8 cellular contexts compared by ENCODE assay signal in genomic region chr17:17783825-17784598, GRCh38. TPM values are rescaled to one million over a fixed set of nuclear protein-coding genes. Genes with fewer than 3 reads are reported as not detected.
DNase-seq lines count a peak whose midpoint lies in the region; ATAC-seq and TF ChIP-seq lines count a peak whose summit lies in the region.

No MANE protein-coding gene starts in this region.

- CTCF ChIA-PET in activated naive CD4-positive, alpha-beta T cell treated with anti-CD3 and anti-CD28 coated beads, Interleukin-2, amount 10 ng/mL, durations not matched to agents 7 days and 5 days (lab: Charles Lee), result interaction anchor here (0.8 to 1.4 kb wide), 4 partner anchors 8 to 102 kb away, joined by 3 to 4 read pairs (median 4); no protein-coding TSS in a partner anchor

- WGBS in ovary, 3 donors, result 11 to 20% (median 15%) methylated on average over 35 of the region's 35 CpGs

- peaks cover 18% of the 10 kb centered on the region for H3K4me1 ChIP-seq in ovary (ENCODE audit: insufficient read depth)

- no peaks in the 10 kb centered on the region for H3K27me3 ChIP-seq in ovary

- peak overlapping the region; percentile 50 for H3K4me3 ChIP-seq in ovary

- H3K4me1 Mint-ChIP-seq in activated naive CD4-positive, alpha-beta T cell treated with anti-CD3 and anti-CD28 coated beads, Interleukin-2, amount 10 ng/mL, durations not matched to agents 7 days and 5 days, result peaks cover 23% of the 10 kb centered on the region

- no peaks in the 10 kb centered on the region for H3K9me3 ChIP-seq in ovary

- H3K36me3 ChIP-seq in ovary, result no peaks in the 10 kb centered on the region

- H3K4me3 Mint-ChIP-seq in activated naive CD4-positive, alpha-beta T cell treated with anti-CD3 and anti-CD28 coated beads, Interleukin-2, amount 10 ng/mL, durations not matched to agents 7 days and 5 days, result peak overlapping the region; percentile 75

- no peak for TF ChIP-seq POLR2A in ovary (IDR thresholded peaks at IDR 0.05)

- TF ChIP-seq EP300 in ovary (IDR thresholded peaks at IDR 0.05), result no peak

- no peaks in the 10 kb centered on the region for H3K9me3 Mint-ChIP-seq in activated naive CD4-positive, alpha-beta T cell treated with anti-CD3 and anti-CD28 coated beads, Interleukin-2, amount 10 ng/mL, durations not matched to agents 7 days and 5 days

- no peak overlapping the region for H3K27ac Mint-ChIP-seq in activated naive CD4-positive, alpha-beta T cell treated with anti-CD3 and anti-CD28 coated beads, Interleukin-2, amount 10 ng/mL, durations not matched to agents 7 days and 5 days

- no peak for TF ChIP-seq CTCF in ovary (IDR thresholded peaks at IDR 0.05)

- peaks cover 59% of the 10 kb centered on the region for H3K27me3 Mint-ChIP-seq in activated naive CD4-positive, alpha-beta T cell treated with anti-CD3 and anti-CD28 coated beads, Interleukin-2, amount 10 ng/mL, durations not matched to agents 7 days and 5 days

- H3K36me3 Mint-ChIP-seq in activated naive CD4-positive, alpha-beta T cell treated with anti-CD3 and anti-CD28 coated beads, Interleukin-2, amount 10 ng/mL, durations not matched to agents 7 days and 5 days, result no peaks in the 10 kb centered on the region

- intact Hi-C loops in Right ventricle myocardium superior (cut with DNase I), result no loop called here
- intact Hi-C loops in ovary (cut with DNase I), result no loop called here

- ATAC-seq in GM18909 (IDR thresholded peaks at IDR 0.05; ENCODE audit: poor library complexity, unreplicated experiment) (peak; percentile 12), Right ventricle myocardium superior (ENCODE audit: poor library complexity) (peak; percentile 10)

- DNase-seq in NCI-H146 (lab: John Stamatoyannopoulos, UW), result peak; percentile 69
- DNase-seq in activated naive CD4-positive, alpha-beta T cell treated with anti-CD3 and anti-CD28 coated beads, Interleukin-2, amount 10 ng/mL, durations not matched to agents 7 days and 5 days, result peak; percentile 34
- peak; percentile 71 for DNase-seq in Right ventricle myocardium superior
- DNase-seq in ovary, result peak; percentile 61 to 78 (median 73)
- DNase-seq in NK-92 (lab: John Stamatoyannopoulos, UW; ENCODE audit: unreplicated experiment), result no peak
- DNase-seq in 8988T, result no peak
- DNase-seq in HCEC 1CT, result no peak

- H3K27ac ChIP-seq in ovary, result peak overlapping the region; percentile 56 to 77

RNA-seq across cellular contexts. Expression of gene SREBF1, which starts 52.8 kb away (rescaled TPM):
- total RNA-seq in Right ventricle myocardium superior (14.7 TPM), ovary (100 to 1,000 TPM in 3 of 7 donors, 10 to 100 TPM in 4; 30.3 to 190 (median 97.4) TPM)
- polyA plus RNA-seq in ovary, result 10 to 100 TPM; 24.3 to 44.3 TPM

Comparison
In these comparisons a context has a peak if more than half of its experiments do, and no peak if none do; other contexts are left out.
1. DNase-seq: peak in NCI-H146 (single experiment), activated naive CD4-positive, alpha-beta T cell treated with anti-CD3 and anti-CD28 coated beads, Interleukin-2, amount 10 ng/mL, durations not matched to agents 7 days and 5 days (single experiment), Right ventricle myocardium superior (single experiment) and ovary (5 of 5); none in NK-92 (single experiment), 8988T (single experiment) and HCEC 1CT (single experiment).